ENCODE assay signal across 9 cellular contexts in genomic region chr17:31495049-31495885, GRCh38.
DNase-seq lines count a peak whose midpoint lies in the region; ATAC-seq and TF ChIP-seq lines count a peak whose summit lies in the region.
"Had no signal": no experiment of that assay in that cellular context is flagged by ENCODE, and none has a peak within 500 bp of the region (broad histone marks: within the 10 kb centered on the region; RNA-seq: fewer than 3 reads in every experiment).

No MANE protein-coding gene starts in this region.

- H3K4me3 ChIP-seq in OCI-LY3 (ENCODE audit: low read length): no peak overlapping the region
- no peak overlapping the region for H3K4me3 ChIP-seq in transverse colon

- no peak overlapping the region for H3K9ac ChIP-seq in OCI-LY3 (ENCODE audit: low read length)

- peaks cover 96% of the 10 kb centered on the region for H3K4me1 Mint-ChIP-seq in activated T-cell treated with anti-CD3 and anti-CD28 coated beads, Interleukin-2, amount 50 U/mL, for 4 hours (ENCODE audit: low read depth)
- peaks cover 44% of the 10 kb centered on the region for H3K4me1 Mint-ChIP-seq in glutamatergic neuron (ENCODE audit: low read depth, unreplicated experiment)
- peaks cover 74% of the 10 kb centered on the region for H3K4me1 Mint-ChIP-seq in nephron progenitor cell

- no peaks in the 10 kb centered on the region for H3K36me3 Mint-ChIP-seq in activated T-cell treated with anti-CD3 and anti-CD28 coated beads, Interleukin-2, amount 50 U/mL, for 4 hours (ENCODE audit: insufficient read depth)
- H3K36me3 Mint-ChIP-seq in glutamatergic neuron (ENCODE audit: unreplicated experiment) (no peaks in the 10 kb centered on the region), nephron progenitor cell (ENCODE audit: low read depth) (no peaks in the 10 kb centered on the region)

- no peaks in the 10 kb centered on the region for H3K9me3 Mint-ChIP-seq in activated T-cell treated with anti-CD3 and anti-CD28 coated beads, Interleukin-2, amount 50 U/mL, for 4 hours
- H3K9me3 Mint-ChIP-seq in glutamatergic neuron (ENCODE audit: unreplicated experiment) (peaks cover 7% of the 10 kb centered on the region), nephron progenitor cell (no peaks in the 10 kb centered on the region)

- TF ChIP-seq POLR2A in transverse colon (IDR thresholded peaks at IDR 0.05): no peak

- H4K20me1 ChIP-seq in OCI-LY3 (ENCODE audit: insufficient read depth, low read length): peaks cover 4% of the 10 kb centered on the region; the same call in 1 of the 2 replicates

- no peaks in the 10 kb centered on the region for H3K9me3 ChIP-seq in OCI-LY3 (ENCODE audit: insufficient read depth, low read length)
- H3K9me3 ChIP-seq in transverse colon: no peaks in the 10 kb centered on the region

- in situ Hi-C loops in transverse colon (cut with MboI; ENCODE audit: low pct_ligation_motif_present in 1 of 4, low pct_unique_long_range_greater_than_20kb in 1 of 4, low sequenced_read_pairs in 3 of 4): loop anchor here in 1 of 4 donors (10.0 kb wide), 1 partner anchor 60 kb away; no protein-coding TSS in a partner anchor

- TF ChIP-seq CTCF in OCI-LY3 (IDR thresholded peaks at IDR 0.05; ENCODE audit: low read depth, low read length) (no peak), glutamatergic neuron (IDR thresholded peaks at IDR 0.05; ENCODE audit: partially characterized antibody, unreplicated experiment) (no peak), transverse colon (IDR thresholded peaks at IDR 0.05) (no peak), nephron progenitor cell (IDR thresholded peaks at IDR 0.05) (no peak)

- TF ChIP-seq EP300 in transverse colon (IDR thresholded peaks at IDR 0.05; ENCODE audit: low read depth): no peak

- H3K79me2 ChIP-seq in OCI-LY3 (ENCODE audit: low read length): peaks cover 18% of the 10 kb centered on the region

- no peaks in the 10 kb centered on the region for H3K27me3 Mint-ChIP-seq in activated T-cell treated with anti-CD3 and anti-CD28 coated beads, Interleukin-2, amount 50 U/mL, for 4 hours (ENCODE audit: low read depth)
- peaks cover 9% of the 10 kb centered on the region for H3K27me3 Mint-ChIP-seq in glutamatergic neuron (ENCODE audit: unreplicated experiment)
- peaks cover 34% of the 10 kb centered on the region for H3K27me3 Mint-ChIP-seq in nephron progenitor cell (ENCODE audit: low read depth, poor library complexity)

- intact Hi-C loops in transverse colon (cut with DNase I; ENCODE audit: low total_unique reads): no loop called here

- H3K27me3 ChIP-seq in OCI-LY3 (ENCODE audit: low read depth, low read length): no peaks in the 10 kb centered on the region
- H3K27me3 ChIP-seq in transverse colon: no peaks in the 10 kb centered on the region

- peak overlapping the region; percentile 35 for H3K4me3 Mint-ChIP-seq in activated T-cell treated with anti-CD3 and anti-CD28 coated beads, Interleukin-2, amount 50 U/mL, for 4 hours
- H3K4me3 Mint-ChIP-seq in glutamatergic neuron (ENCODE audit: unreplicated experiment): peak overlapping the region; percentile 5
- H3K4me3 Mint-ChIP-seq in nephron progenitor cell: no peak overlapping the region

- H3K27ac Mint-ChIP-seq in glutamatergic neuron (ENCODE audit: unreplicated experiment): peak overlapping the region; percentile 38
- no peak overlapping the region for H3K27ac Mint-ChIP-seq in nephron progenitor cell

- no peak overlapping the region for H3K27ac ChIP-seq in OCI-LY3 (ENCODE audit: low read length)
- H3K27ac ChIP-seq in transverse colon: peak overlapping the region; percentile 73 to 94 (median 86)

- ATAC-seq in activated T-cell treated with anti-CD3 and anti-CD28 coated beads, Interleukin-2, amount 50 U/mL, for 4 hours: no peak
- ATAC-seq in HG03280 (IDR thresholded peaks at IDR 0.05; ENCODE audit: unreplicated experiment): no peak
- ATAC-seq in HG03354 (IDR thresholded peaks at IDR 0.05; ENCODE audit: poor library complexity, severe bottlenecking, unreplicated experiment): no peak

- no peak overlapping the region for H2AFZ ChIP-seq in OCI-LY3 (ENCODE audit: low read depth, low read length)

- DNase-seq in activated T-cell treated with anti-CD3 and anti-CD28 coated beads, Interleukin-2, amount 50 U/mL, for 4 hours: no peak
- DNase-seq in activated T-cell treated with anti-CD3 and anti-CD28 coated beads for 4 hours (no peak), glutamatergic neuron (peak; percentile 52), transverse colon (peak; percentile 69), nephron progenitor cell (no peak)
- DNase-seq: NCI-H1930 had no signal

- H3K4me1 ChIP-seq in OCI-LY3 (ENCODE audit: low read length): peaks cover 48% of the 10 kb centered on the region
- peaks cover 16 to 67% (median 47%) of the 10 kb centered on the region in 4 donors for H3K4me1 ChIP-seq in transverse colon

- WGBS in transverse colon (ENCODE audit: low coverage in 1 of 2), 2 donors: 66 to 74% methylated on average over 9 to 10 of the region's 10 CpGs

- H3K4me2 ChIP-seq in OCI-LY3 (ENCODE audit: low read length): peak overlapping the region; percentile 8; the same call in 1 of the 2 replicates

- no peaks in the 10 kb centered on the region for H3K36me3 ChIP-seq in OCI-LY3 (replicated peaks; ENCODE audit: low read depth, low read length)
- H3K36me3 ChIP-seq in transverse colon: no peaks in the 10 kb centered on the region

Comparison
In these comparisons a context has a peak if more than half of its experiments do, and no peak if none do; other contexts are left out.
1. DNase-seq: peak in glutamatergic neuron (single experiment) and transverse colon (single experiment); none in activated T-cell treated with anti-CD3 and anti-CD28 coated beads, Interleukin-2, amount 50 U/mL, for 4 hours (single experiment), activated T-cell treated with anti-CD3 and anti-CD28 coated beads for 4 hours (single experiment) and nephron progenitor cell (single experiment).